ENCODE assay signal across 9 cellular contexts in the genomic region with DNA sequence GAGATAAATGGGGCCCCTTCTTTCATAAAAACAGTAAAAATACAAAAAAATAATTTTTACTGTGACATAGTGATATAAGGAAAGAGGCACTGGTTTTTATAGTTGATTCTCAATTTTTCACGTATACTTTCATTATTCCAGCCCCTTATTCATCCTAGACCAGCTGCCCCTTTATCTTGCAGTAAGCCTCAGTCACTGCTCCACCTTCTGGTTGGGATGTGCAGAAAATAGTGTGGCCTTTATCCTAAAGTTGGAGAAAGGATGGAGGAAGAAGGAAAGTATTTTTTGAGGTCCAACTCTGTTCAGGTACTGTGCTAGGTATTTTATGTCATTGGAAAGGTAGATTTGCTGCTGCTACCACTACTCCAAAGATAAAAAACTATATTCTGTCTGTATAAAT.
DNase-seq lines count a peak whose midpoint lies in the region; ATAC-seq, FAIRE-seq and TF ChIP-seq lines count a peak whose summit lies in the region.
"Had no signal": no experiment of that assay in that cellular context is flagged by ENCODE, and none has a peak within 500 bp of the region (broad histone marks: within the 10 kb centered on the region; RNA-seq: fewer than 3 reads in every experiment).

No MANE protein-coding gene starts in this region.

- peak; percentile 37 for ATAC-seq in left colon
- ATAC-seq in HG03108 (IDR thresholded peaks at IDR 0.05; ENCODE audit: unreplicated experiment): no peak
- ATAC-seq in HG02840 (IDR thresholded peaks at IDR 0.05; ENCODE audit: low FRiP score, unreplicated experiment): no peak

- DNase-seq in D721Med (ENCODE audit: insufficient read length, low spot score): no peak
- DNase-seq in LHCN-M2 (ENCODE audit: low read depth): peak; percentile 48
- peak; percentile 39 for DNase-seq in brain microvascular endothelial cell
- DNase-seq in left colon: no peak
- no peak for DNase-seq in CD1c-positive myeloid dendritic cell (ENCODE audit: extremely low spot score)
- no peak for DNase-seq in HuH-7.5 (ENCODE audit: low spot score)

- TF ChIP-seq CTCF in D721Med (IDR thresholded peaks at IDR 0.05; ENCODE audit: insufficient read depth, missing control alignments): peak; percentile 65
- peak; percentile 82 for TF ChIP-seq CTCF in brain microvascular endothelial cell (IDR thresholded peaks at IDR 0.05; ENCODE audit: low read depth, low read length, missing control alignments)

- no peaks in the 10 kb centered on the region for H3K27me3 ChIP-seq in brain microvascular endothelial cell (replicated peaks)

- H3K36me3 ChIP-seq in brain microvascular endothelial cell (replicated peaks): peaks cover 16% of the 10 kb centered on the region

- in situ Hi-C loops in brain microvascular endothelial cell (cut with HindIII; ENCODE audit: low pct_ligation_motif_present, low sequenced_read_pairs): loop anchor here (25.0 kb wide), 1 partner anchor 201 kb away; no protein-coding TSS in a partner anchor

- no peak for FAIRE-seq in D721Med (lab: Jason Lieb, UNC)
- FAIRE-seq: islet of Langerhans had no signal

- H3K27ac ChIP-seq in brain microvascular endothelial cell: no peak overlapping the region

- intact Hi-C loops in left colon (cut with DNase I, micrococcal nuclease): loop anchor here in 1 of 2 donors (5.0 kb wide), 1 partner anchor 206 kb away; no protein-coding TSS in a partner anchor

- no peak overlapping the region for H3K4me3 ChIP-seq in brain microvascular endothelial cell (ENCODE audit: low read depth, low read length)

Comparison
In these comparisons a context has a peak if more than half of its experiments do, and no peak if none do; other contexts are left out.
1. DNase-seq: peak in LHCN-M2 (single experiment) and brain microvascular endothelial cell (single experiment); none in D721Med (single experiment), left colon (0 of 2), CD1c-positive myeloid dendritic cell (single experiment) and HuH-7.5 (single experiment).